22 cellular contexts compared by ENCODE assay signal in genomic region chr2:49403722-49404507, GRCh38.
DNase-seq lines count a peak whose midpoint lies in the region; ATAC-seq and TF ChIP-seq lines count a peak whose summit lies in the region.
"Had no signal": no experiment of that assay in that cellular context is flagged by ENCODE, and none has a peak within 500 bp of the region (broad histone marks: within the 10 kb centered on the region; RNA-seq: fewer than 3 reads in every experiment).

No MANE protein-coding gene starts in this region.

- DNase-seq in NCI-H2081 treated with DMSO at 0.1 percent for 48 hours (lab: John Stamatoyannopoulos, UW): peak; percentile 57
- DNase-seq in caudate nucleus (lab: John Stamatoyannopoulos, UW): peak in 10 of 61 donors; percentile 0 to 49 (median 6)
- peak; percentile 52 for DNase-seq in inferior parietal cortex (ENCODE audit: extremely low spot score)
- DNase-seq in Peyer's patch: no peak
- DNase-seq in hepatic stellate cell (ENCODE audit: low spot score): no peak
- DNase-seq: activated CD4-positive, alpha-beta T cell treated with anti-CD3 and anti-CD28 coated beads, Interleukin-2, amount 10 ng/mL, durations not matched to agents 24 days and 14 days; activated naive CD4-positive, alpha-beta T cell treated with anti-CD3 and anti-CD28 coated beads for 36 hours; CD4-positive, alpha-beta T cell; cortex of kidney; DMS 273 treated with DMSO at 0.1 percent for 48 hours; esophagus squamous epithelium; gastrocnemius medialis; left cardiac atrium; NCI-H187 treated with DMSO at 0.1 percent for 48 hours; NCI-H524; SK-N-SH; T-helper 2 cell had no signal

- no peak overlapping the region for H3K9ac ChIP-seq in HUES64 (ENCODE audit: low read depth, low read length)
- H3K9ac ChIP-seq: SK-N-SH had no signal

- TF ChIP-seq CTCF in Peyer's patch (IDR thresholded peaks at IDR 0.05): no peak

- no peaks in the 10 kb centered on the region for H3K9me3 ChIP-seq in HUES64 (ENCODE audit: insufficient read depth, low read depth, low read length)
- no peaks in the 10 kb centered on the region for H3K9me3 ChIP-seq in Peyer's patch
- H3K9me3 ChIP-seq: esophagus squamous epithelium, gastrocnemius medialis, neutrophil, SK-N-SH had no signal

- WGBS in HUES64: 51% methylated on average over 5 of the region's 6 CpGs

- H3K4me3 ChIP-seq in HUES64 (ENCODE audit: low read length): no peak overlapping the region
- no peak overlapping the region for H3K4me3 ChIP-seq in Peyer's patch
- H3K4me3 ChIP-seq: breast epithelium, esophagus squamous epithelium, gastrocnemius medialis, skin epidermis had no signal

- no peaks in the 10 kb centered on the region for H3K36me3 ChIP-seq in HUES64 (ENCODE audit: insufficient read depth, low read length)
- no peaks in the 10 kb centered on the region for H3K36me3 ChIP-seq in Peyer's patch
- H3K36me3 ChIP-seq: breast epithelium, esophagus squamous epithelium, gastrocnemius medialis, neutrophil had no signal

- H3K27ac ChIP-seq in HUES64 (ENCODE audit: low read depth, low read length) (0 out of 2 replicates have a peak overlapping the region, but pooled peaks have one; percentile 26), caudate nucleus (ENCODE audit: low read depth, low read length) (peak overlapping the region; percentile 4), Peyer's patch (no peak overlapping the region)
- H3K27ac ChIP-seq: breast epithelium, esophagus squamous epithelium, gastrocnemius medialis, neutrophil, skin epidermis had no signal

- H3K27me3 ChIP-seq in HUES64 (ENCODE audit: insufficient read depth, low read length) (no peaks in the 10 kb centered on the region), Peyer's patch (no peaks in the 10 kb centered on the region)
- H3K27me3 ChIP-seq: breast epithelium, esophagus squamous epithelium, gastrocnemius medialis, neutrophil had no signal

- TF ChIP-seq POLR2A in Peyer's patch (IDR thresholded peaks at IDR 0.05): no peak

- H3K4me1 ChIP-seq in HUES64 (ENCODE audit: insufficient read depth, low read length): peaks cover 22% of the 10 kb centered on the region
- H3K4me1 ChIP-seq in Peyer's patch: no peaks in the 10 kb centered on the region
- H3K4me1 ChIP-seq: breast epithelium, esophagus squamous epithelium, gastrocnemius medialis had no signal

- no peak for ATAC-seq in HG03159 (IDR thresholded peaks at IDR 0.05; ENCODE audit: unreplicated experiment)
- ATAC-seq: gastrocnemius medialis, left cardiac atrium had no signal

Comparison
In these comparisons a context has a peak if more than half of its experiments do, and no peak if none do; other contexts are left out.
1. H3K27ac ChIP-seq: peak in HUES64 (single experiment) and caudate nucleus (single experiment); none in Peyer's patch (0 of 4).
2. DNase-seq: peak in NCI-H2081 treated with DMSO at 0.1 percent for 48 hours (single experiment) and inferior parietal cortex (single experiment); none in Peyer's patch (0 of 3) and hepatic stellate cell (single experiment).